8 cellular contexts compared by ENCODE assay signal in the genomic region with DNA sequence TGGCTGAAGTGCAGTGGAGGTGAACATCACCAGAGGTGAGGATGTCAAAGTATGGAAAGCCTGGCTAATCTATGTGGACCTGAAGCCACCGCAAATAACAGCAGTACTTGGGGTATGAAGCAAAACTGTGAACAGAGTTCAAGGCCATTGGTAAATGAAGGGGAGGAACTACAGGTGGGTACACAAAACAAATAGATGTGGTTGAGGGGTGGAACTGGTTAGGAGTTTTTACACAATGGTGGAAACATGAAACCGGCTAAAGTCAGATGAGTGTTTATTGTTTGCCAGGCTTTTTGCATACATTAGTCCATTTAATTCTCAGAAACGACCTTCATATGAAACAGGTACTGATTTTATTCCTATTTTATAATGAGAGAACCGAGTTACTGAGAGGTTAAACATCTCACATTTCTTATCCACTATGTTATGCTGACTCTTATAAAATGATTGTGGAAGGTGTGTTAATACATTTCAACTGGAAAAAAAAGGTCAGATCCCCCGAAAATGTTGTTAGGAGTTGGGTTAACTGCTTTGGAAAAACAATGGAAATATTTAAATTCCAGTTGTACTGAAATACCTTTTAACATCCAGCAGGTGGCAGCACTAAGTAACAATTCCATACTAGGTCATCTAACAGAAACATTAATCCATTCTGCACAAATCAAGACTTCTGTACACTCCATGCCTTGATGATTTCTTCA. TPM values are rescaled to one million over a fixed set of nuclear protein-coding genes. Genes with fewer than 3 reads are reported as not detected.
DNase-seq lines count a peak whose midpoint lies in the region; ATAC-seq and TF ChIP-seq lines count a peak whose summit lies in the region.

No MANE protein-coding gene starts in this region.

- H3K4me3 ChIP-seq in brain microvascular endothelial cell (ENCODE audit: low read depth, low read length) (no peak overlapping the region), right lobe of liver (no peak overlapping the region)

- DNase-seq in CMK (ENCODE audit: low read depth) (peak; percentile 11), GM20000 (ENCODE audit: low spot score) (peak; percentile 36), NCI-H345 (lab: John Stamatoyannopoulos, UW) (peak; percentile 66), brain microvascular endothelial cell (no peak), right lobe of liver (no peak), C1 segment of cervical spinal cord (lab: John Stamatoyannopoulos, UW) (no peak), NCI-H1930 (lab: John Stamatoyannopoulos, UW) (no peak)

- intact Hi-C loops in right lobe of liver (cut with DNase I), result no loop called here

- H3K4me1 ChIP-seq in right lobe of liver, result no peaks in the 10 kb centered on the region

- no peak for TF ChIP-seq POLR2A in right lobe of liver (IDR thresholded peaks at IDR 0.05)

- ATAC-seq in right lobe of liver, result peak; percentile 69 to 86 (median 76)
- no peak for ATAC-seq in HG02981 (IDR thresholded peaks at IDR 0.05; ENCODE audit: unreplicated experiment)

- no peaks in the 10 kb centered on the region for H3K9me3 ChIP-seq in right lobe of liver

- WGBS in right lobe of liver (ENCODE audit: insufficient coverage, low coverage, low lambda C conversion rate, missing lambda C conversion rate), result 51% methylated on average over 5 of the region's 5 CpGs

- H3K27ac ChIP-seq in brain microvascular endothelial cell (no peak overlapping the region), right lobe of liver (no peak overlapping the region)

- peaks cover 10% of the 10 kb centered on the region for H3K36me3 ChIP-seq in brain microvascular endothelial cell (replicated peaks)
- peaks cover 0 to 19% (median 0%) of the 10 kb centered on the region in 4 donors for H3K36me3 ChIP-seq in right lobe of liver

- TF ChIP-seq CTCF in GM20000 (IDR thresholded peaks at IDR 0.05; ENCODE audit: extremely low read depth, missing control alignments) (peak; percentile 14), brain microvascular endothelial cell (IDR thresholded peaks at IDR 0.05; ENCODE audit: low read depth, low read length, missing control alignments) (peak; percentile 48), right lobe of liver (IDR thresholded peaks at IDR 0.05) (peak; percentile 63 to 73 (median 69))

- in situ Hi-C loops in brain microvascular endothelial cell (cut with HindIII; ENCODE audit: low pct_ligation_motif_present, low sequenced_read_pairs), result no loop called here

- no peaks in the 10 kb centered on the region for H3K27me3 ChIP-seq in brain microvascular endothelial cell (replicated peaks)
- no peaks in the 10 kb centered on the region for H3K27me3 ChIP-seq in right lobe of liver

RNA-seq across cellular contexts. Expression of a gene that starts 44.3 kb away (rescaled TPM):
- total RNA-seq in right lobe of liver, result 10 to 100 TPM in 5 of 6 experiments, 1 to 10 TPM in 1; 8.8 to 21.6 (median 15.9) TPM

RNA-seq across cellular contexts. Expression of a gene that starts 56.8 kb away (rescaled TPM):
- 10 to 100 TPM in 3 of 6 experiments, 1 to 10 TPM in 3; 8.9 to 19.9 (median 9.8) TPM for total RNA-seq in right lobe of liver

RNA-seq across cellular contexts. Expression of a gene that starts 56.8 kb away (rescaled TPM):
- 10 to 100 TPM in 2 of 6 experiments, 1 to 10 TPM in 4; 6.9 to 13.8 (median 8.5) TPM for total RNA-seq in right lobe of liver

Comparison
In these comparisons a context has a peak if more than half of its experiments do, and no peak if none do; other contexts are left out.
1. DNase-seq: peak in CMK (single experiment), GM20000 (single experiment) and NCI-H345 (single experiment); none in brain microvascular endothelial cell (single experiment), right lobe of liver (0 of 3), C1 segment of cervical spinal cord (0 of 14) and NCI-H1930 (0 of 2).
2. CTCF ChIP-seq: peak in every context shown above with its lines; median percentile 69 in right lobe of liver; 48 in brain microvascular endothelial cell; 14 in GM20000.